17 cellular contexts compared by ENCODE assay signal in the genomic region with DNA sequence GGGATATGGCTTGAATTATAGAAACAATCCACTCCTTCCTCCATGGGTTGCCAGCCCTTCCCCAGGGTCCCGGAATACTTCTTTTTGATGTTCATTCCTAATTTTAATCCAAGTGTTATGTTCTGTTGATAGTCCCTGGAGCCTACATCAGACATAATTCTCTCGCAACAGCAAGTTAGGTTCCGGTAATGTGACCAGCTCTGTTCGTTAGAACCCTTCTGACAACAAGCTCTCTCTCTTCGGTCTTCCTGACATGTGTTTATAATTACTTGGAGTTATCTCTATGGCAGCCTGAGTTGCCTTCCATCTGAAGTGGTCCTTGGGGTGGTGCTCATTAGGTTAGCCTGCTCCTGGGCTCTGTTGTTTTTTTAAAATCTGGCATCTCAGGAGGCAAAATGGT.
DNase-seq lines count a peak whose midpoint lies in the region; ATAC-seq and TF ChIP-seq lines count a peak whose summit lies in the region.
"Had no signal": no experiment of that assay in that cellular context is flagged by ENCODE, and none has a peak within 500 bp of the region (broad histone marks: within the 10 kb centered on the region; RNA-seq: fewer than 3 reads in every experiment).

No MANE protein-coding gene starts in this region.

- WGBS in spleen, 5 donors, result 31 to 69% (median 38%) methylated on average over 5 of the region's 5 CpGs

- in situ Hi-C loops in KBM-7 (cut with MboI; ENCODE audit: low pct_unique_long_range_greater_than_20kb, low sequenced_read_pairs), result no loop called here

- H3K27ac ChIP-seq in spleen, result peak overlapping the region in 6 of 8 donors; percentile 17 to 74 (median 38)
- H3K27ac ChIP-seq: ovary, RWPE1, tibial artery had no signal

- peaks cover 10 to 67% (median 33%) of the 10 kb centered on the region in 6 donors for H3K4me1 ChIP-seq in spleen

- no peak for TF ChIP-seq CTCF in spleen (IDR thresholded peaks at IDR 0.05 in 8 of 11, conservative IDR thresholded peaks at IDR 0.05 in 3 of 11)

- H3K36me3 ChIP-seq in spleen, result no peaks in the 10 kb centered on the region
- H3K36me3 ChIP-seq: ovary, tibial artery had no signal

- H3K27ac Mint-ChIP-seq in activated T-cell treated with anti-CD3 and anti-CD28 coated beads, Interleukin-2, amount 50 U/mL, for 72 hours, result peak overlapping the region; percentile 90
- H3K27ac Mint-ChIP-seq in activated CD8-positive, alpha-beta T cell treated with anti-CD3 and anti-CD28 coated beads, Interleukin-2, amount 10 ng/mL, durations not matched to agents 7 days and 5 days, result peak overlapping the region; percentile 35

- POLR2A ChIA-PET in activated CD8-positive, alpha-beta T cell treated with anti-CD3 and anti-CD28 coated beads, Interleukin-2, amount 10 ng/mL, durations not matched to agents 7 days and 5 days (lab: Charles Lee), result no interaction called here

- H3K27me3 Mint-ChIP-seq in activated T-cell treated with anti-CD3 and anti-CD28 coated beads, Interleukin-2, amount 50 U/mL, for 72 hours (ENCODE audit: low read depth), result no peaks in the 10 kb centered on the region
- H3K27me3 Mint-ChIP-seq in activated CD8-positive, alpha-beta T cell treated with anti-CD3 and anti-CD28 coated beads, Interleukin-2, amount 10 ng/mL, durations not matched to agents 7 days and 5 days (ENCODE audit: low read depth), result no peaks in the 10 kb centered on the region

- peaks cover 12 to 18% of the 10 kb centered on the region in 2 donors for H3K9me3 Mint-ChIP-seq in activated T-cell treated with anti-CD3 and anti-CD28 coated beads, Interleukin-2, amount 50 U/mL, for 72 hours
- peaks cover 4% of the 10 kb centered on the region for H3K9me3 Mint-ChIP-seq in activated CD8-positive, alpha-beta T cell treated with anti-CD3 and anti-CD28 coated beads, Interleukin-2, amount 10 ng/mL, durations not matched to agents 7 days and 5 days (ENCODE audit: insufficient read depth)

- intact Hi-C loops in spleen (cut with DNase I; ENCODE audit: low total_unique reads), result no loop called here

- no peak overlapping the region for H3K4me3 ChIP-seq in spleen
- H3K4me3 ChIP-seq: ovary, tibial artery had no signal

- no peaks in the 10 kb centered on the region for H3K27me3 ChIP-seq in spleen (replicated peaks in 1 of 7)
- H3K27me3 ChIP-seq: ovary, tibial artery had no signal

- no peak for TF ChIP-seq POLR2A in spleen (IDR thresholded peaks at IDR 0.05)

- H3K4me3 Mint-ChIP-seq in activated T-cell treated with anti-CD3 and anti-CD28 coated beads, Interleukin-2, amount 50 U/mL, for 72 hours, result peak overlapping the region in 1 of 2 donors; percentile 26
- no peak overlapping the region for H3K4me3 Mint-ChIP-seq in activated CD8-positive, alpha-beta T cell treated with anti-CD3 and anti-CD28 coated beads, Interleukin-2, amount 10 ng/mL, durations not matched to agents 7 days and 5 days

- ATAC-seq in activated T-cell treated with anti-CD3 and anti-CD28 coated beads, Interleukin-2, amount 50 U/mL, for 72 hours (replicated peaks in 1 of 2), result no peak
- ATAC-seq in activated CD8-positive, alpha-beta T cell treated with anti-CD3 and anti-CD28 coated beads, Interleukin-2, amount 10 ng/mL, durations not matched to agents 7 days and 5 days, result no peak
- no peak for ATAC-seq in HG02798 (IDR thresholded peaks at IDR 0.05; ENCODE audit: poor library complexity, unreplicated experiment)
- ATAC-seq: HCT116, left colon had no signal

- CTCF ChIA-PET in activated CD8-positive, alpha-beta T cell treated with anti-CD3 and anti-CD28 coated beads, Interleukin-2, amount 10 ng/mL, durations not matched to agents 7 days and 5 days (lab: Charles Lee), result no interaction called here

- peaks cover 12 to 23% of the 10 kb centered on the region in 2 donors for H3K36me3 Mint-ChIP-seq in activated T-cell treated with anti-CD3 and anti-CD28 coated beads, Interleukin-2, amount 50 U/mL, for 72 hours (ENCODE audit: insufficient read depth in 2 of 2)
- H3K36me3 Mint-ChIP-seq in activated CD8-positive, alpha-beta T cell treated with anti-CD3 and anti-CD28 coated beads, Interleukin-2, amount 10 ng/mL, durations not matched to agents 7 days and 5 days (ENCODE audit: low read depth), result peaks cover 8% of the 10 kb centered on the region

- no peaks in the 10 kb centered on the region for H3K9me3 ChIP-seq in spleen
- H3K9me3 ChIP-seq: ovary, tibial artery had no signal

- no peak for DNase-seq in activated T-cell treated with anti-CD3 and anti-CD28 coated beads, Interleukin-2, amount 50 U/mL, for 72 hours
- no peak for DNase-seq in activated T-cell treated with anti-CD3 and anti-CD28 coated beads, Interleukin-2, amount 50 U/mL, for 1 hour
- DNase-seq in KBM-7, result peak; percentile 51
- DNase-seq in activated CD8-positive, alpha-beta T cell treated with anti-CD3 and anti-CD28 coated beads, Interleukin-2, amount 10 ng/mL, durations not matched to agents 7 days and 5 days, result no peak
- no peak for DNase-seq in spleen
- DNase-seq in NCI-H1694 (lab: John Stamatoyannopoulos, UW), result no peak
- no peak for DNase-seq in nucleus accumbens (lab: John Stamatoyannopoulos, UW)
- DNase-seq: activated CD4-positive, alpha-beta T cell treated with anti-CD3 and anti-CD28 coated beads for 1 hour; cortex of kidney; left colon; NCI-H1930; ovary; stimulated activated CD4-positive, alpha-beta T cell treated with anti-CD3 and anti-CD28 coated beads, Interleukin-4, amount 100 ng/mL, for 1 hour; tibial artery had no signal

- H3K4me1 Mint-ChIP-seq in activated T-cell treated with anti-CD3 and anti-CD28 coated beads, Interleukin-2, amount 50 U/mL, for 72 hours (ENCODE audit: low read depth), result peaks cover 97% of the 10 kb centered on the region
- peaks cover 60% of the 10 kb centered on the region for H3K4me1 Mint-ChIP-seq in activated CD8-positive, alpha-beta T cell treated with anti-CD3 and anti-CD28 coated beads, Interleukin-2, amount 10 ng/mL, durations not matched to agents 7 days and 5 days (ENCODE audit: low read depth)
